1 cellular context compared by ENCODE assay signal in genomic region chr10:22338260-22338894, GRCh38.
TF ChIP-seq lines count a peak whose summit lies in the region.

No MANE protein-coding gene starts in this region.

TF ChIP-seq in neural cell, 6 proteins besides CTCF, POLR2A, EP300 and RAD21:
- TF ChIP-seq MXI1 (conservative IDR thresholded peaks at IDR 0.05; ENCODE audit: poor library complexity, severe bottlenecking) (no peak), TAF1 (IDR thresholded peaks at IDR 0.05; ENCODE audit: low read depth) (no peak), POLR2AphosphoS5 (IDR thresholded peaks at IDR 0.05) (peak; percentile 2), SMC3 (conservative IDR thresholded peaks at IDR 0.05; ENCODE audit: poor library complexity) (no peak), EZH2 (IDR thresholded peaks at IDR 0.05; ENCODE audit: borderline replicate concordance, insufficient read depth, low read length, poor library complexity, severe bottlenecking) (no peak)
- TF ChIP-seq, protein P1, sequence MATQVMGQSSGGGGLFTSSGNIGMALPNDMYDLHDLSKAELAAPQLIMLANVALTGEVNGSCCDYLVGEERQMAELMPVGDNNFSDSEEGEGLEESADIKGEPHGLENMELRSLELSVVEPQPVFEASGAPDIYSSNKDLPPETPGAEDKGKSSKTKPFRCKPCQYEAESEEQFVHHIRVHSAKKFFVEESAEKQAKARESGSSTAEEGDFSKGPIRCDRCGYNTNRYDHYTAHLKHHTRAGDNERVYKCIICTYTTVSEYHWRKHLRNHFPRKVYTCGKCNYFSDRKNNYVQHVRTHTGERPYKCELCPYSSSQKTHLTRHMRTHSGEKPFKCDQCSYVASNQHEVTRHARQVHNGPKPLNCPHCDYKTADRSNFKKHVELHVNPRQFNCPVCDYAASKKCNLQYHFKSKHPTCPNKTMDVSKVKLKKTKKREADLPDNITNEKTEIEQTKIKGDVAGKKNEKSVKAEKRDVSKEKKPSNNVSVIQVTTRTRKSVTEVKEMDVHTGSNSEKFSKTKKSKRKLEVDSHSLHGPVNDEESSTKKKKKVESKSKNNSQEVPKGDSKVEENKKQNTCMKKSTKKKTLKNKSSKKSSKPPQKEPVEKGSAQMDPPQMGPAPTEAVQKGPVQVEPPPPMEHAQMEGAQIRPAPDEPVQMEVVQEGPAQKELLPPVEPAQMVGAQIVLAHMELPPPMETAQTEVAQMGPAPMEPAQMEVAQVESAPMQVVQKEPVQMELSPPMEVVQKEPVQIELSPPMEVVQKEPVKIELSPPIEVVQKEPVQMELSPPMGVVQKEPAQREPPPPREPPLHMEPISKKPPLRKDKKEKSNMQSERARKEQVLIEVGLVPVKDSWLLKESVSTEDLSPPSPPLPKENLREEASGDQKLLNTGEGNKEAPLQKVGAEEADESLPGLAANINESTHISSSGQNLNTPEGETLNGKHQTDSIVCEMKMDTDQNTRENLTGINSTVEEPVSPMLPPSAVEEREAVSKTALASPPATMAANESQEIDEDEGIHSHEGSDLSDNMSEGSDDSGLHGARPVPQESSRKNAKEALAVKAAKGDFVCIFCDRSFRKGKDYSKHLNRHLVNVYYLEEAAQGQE (IDR thresholded peaks at IDR 0.05; ENCODE audit: borderline replicate concordance), result no peak
